ENCODE assay signal across 1 cellular context in genomic region chr22:32050678-32051515, GRCh38.
TF ChIP-seq lines count a peak whose summit lies in the region.

No MANE protein-coding gene starts in this region.

TF ChIP-seq in K562, 482 proteins besides CTCF, POLR2A, EP300 and RAD21 (continued from another document and continues in another):
- no peak for TF ChIP-seq CHAMP1 (IDR thresholded peaks at IDR 0.05)
- no peak for TF ChIP-seq CLOCK (CRISPR knock-in tag; IDR thresholded peaks at IDR 0.05; ENCODE audit: borderline replicate concordance)
- no peak for TF ChIP-seq SMC3 (conservative IDR thresholded peaks at IDR 0.05; ENCODE audit: insufficient read depth, low read depth, low read length)
- TF ChIP-seq MEIS2 (IDR thresholded peaks at IDR 0.05; ENCODE audit: partially characterized antibody), result no peak
- no peak for TF ChIP-seq E2F1 (CRISPR knock-in tag; IDR thresholded peaks at IDR 0.05)
- TF ChIP-seq STAT5B (CRISPR knock-in tag; IDR thresholded peaks at IDR 0.05), result no peak
- TF ChIP-seq GTF3C2 (IDR thresholded peaks at IDR 0.05; ENCODE audit: borderline replicate concordance, extremely low read depth, insufficient read length), result no peak
- no peak for TF ChIP-seq PHB (CRISPR knock-in tag; IDR thresholded peaks at IDR 0.05)
- TF ChIP-seq ATF3 (IDR thresholded peaks at IDR 0.05), result peak; percentile 75
- no peak for TF ChIP-seq ATF3 (CRISPR knock-in tag; conservative IDR thresholded peaks at IDR 0.05)
- peak; percentile 69; the same call in 1 of the 2 replicates for TF ChIP-seq BACH1 (tag; IDR thresholded peaks at IDR 0.05)
- TF ChIP-seq ZNF212 (CRISPR knock-in tag; IDR thresholded peaks at IDR 0.05), result no peak
- TF ChIP-seq MGA (IDR thresholded peaks at IDR 0.05), result peak; percentile 49
- no peak for TF ChIP-seq ETV1 (tag; conservative IDR thresholded peaks at IDR 0.05; ENCODE audit: low read depth)
- TF ChIP-seq USF2 (CRISPR knock-in tag; IDR thresholded peaks at IDR 0.05), result no peak
- no peak for TF ChIP-seq ZNF23 (CRISPR knock-in tag; IDR thresholded peaks at IDR 0.05)
- no peak for TF ChIP-seq SMAD1 (IDR thresholded peaks at IDR 0.05; ENCODE audit: low read depth, low read length, partially characterized antibody)
- no peak for TF ChIP-seq CUX1 (CRISPR knock-in tag; IDR thresholded peaks at IDR 0.05)
- TF ChIP-seq ZNF778 (CRISPR knock-in tag; IDR thresholded peaks at IDR 0.05), result no peak
- no peak for TF ChIP-seq ZNF583 (CRISPR knock-in tag; IDR thresholded peaks at IDR 0.05)
- TF ChIP-seq ASH1L (IDR thresholded peaks at IDR 0.05; ENCODE audit: borderline replicate concordance, low read depth, partially characterized antibody), result no peak
- TF ChIP-seq NFRKB (IDR thresholded peaks at IDR 0.05; ENCODE audit: low read depth), result 0 out of 2 replicates have a peak, but pooled peaks have one; percentile 15
- no peak for TF ChIP-seq SIN3B (IDR thresholded peaks at IDR 0.05; ENCODE audit: low read depth)
